In genomic region chr10:29698766-29699490, GRCh38 we compare ENCODE assay signal across 16 cellular contexts.
DNase-seq lines count a peak whose midpoint lies in the region; ATAC-seq and TF ChIP-seq lines count a peak whose summit lies in the region.
"Had no signal": no experiment of that assay in that cellular context is flagged by ENCODE, and none has a peak within 500 bp of the region (broad histone marks: within the 10 kb centered on the region; RNA-seq: fewer than 3 reads in every experiment).

No MANE protein-coding gene starts in this region.

- POLR2A ChIA-PET in activated CD4-positive, alpha-beta T cell treated with anti-CD3 and anti-CD28 coated beads for 36 hours (lab: Charles Lee): no interaction called here

- H3K27ac Mint-ChIP-seq in glutamatergic neuron (ENCODE audit: unreplicated experiment) (peak overlapping the region; percentile 86), progenitor cell of endocrine pancreas (peak overlapping the region; percentile 16)
- no peak overlapping the region for H3K27ac Mint-ChIP-seq in activated CD4-positive, alpha-beta T cell treated with anti-CD3 and anti-CD28 coated beads for 36 hours
- H3K27ac Mint-ChIP-seq in effector memory CD8-positive, alpha-beta T cell: no peak overlapping the region
- H3K27ac Mint-ChIP-seq: CD4-positive, alpha-beta T cell had no signal

- intact Hi-C loops in activated CD4-positive, alpha-beta T cell treated with anti-CD3 and anti-CD28 coated beads for 36 hours (cut with DNase I, micrococcal nuclease): no loop called here

- H3K4me3 Mint-ChIP-seq in glutamatergic neuron (ENCODE audit: unreplicated experiment): no peak overlapping the region
- no peak overlapping the region for H3K4me3 Mint-ChIP-seq in progenitor cell of endocrine pancreas (ENCODE audit: low read depth)
- H3K4me3 Mint-ChIP-seq in activated CD4-positive, alpha-beta T cell treated with anti-CD3 and anti-CD28 coated beads for 36 hours: no peak overlapping the region
- H3K4me3 Mint-ChIP-seq in effector memory CD8-positive, alpha-beta T cell: no peak overlapping the region
- H3K4me3 Mint-ChIP-seq: CD4-positive, alpha-beta T cell had no signal

- CTCF ChIA-PET in activated CD4-positive, alpha-beta T cell treated with anti-CD3 and anti-CD28 coated beads for 36 hours (lab: Charles Lee): interaction anchor here (1.2 kb wide), 1 partner anchor 10 kb away, joined by 4 read pairs; no protein-coding TSS in a partner anchor

- DNase-seq in DMS 273 (lab: John Stamatoyannopoulos, UW; ENCODE audit: unreplicated experiment) (peak; percentile 8), DMS 273 treated with DMSO at 0.1 percent for 48 hours (lab: John Stamatoyannopoulos, UW) (no peak), glutamatergic neuron (no peak), progenitor cell of endocrine pancreas (ENCODE audit: low spot score, unreplicated experiment) (no peak), HPDE6-E6E7 (ENCODE audit: extremely low spot score) (no peak)
- DNase-seq in activated CD4-positive, alpha-beta T cell treated with anti-CD3 and anti-CD28 coated beads for 36 hours: no peak
- no peak for DNase-seq in effector memory CD8-positive, alpha-beta T cell
- DNase-seq: BE2C; Calu3; CD4-positive, alpha-beta T cell; DMS79; H7; NCI-H1048; NCI-H1436 treated with DMSO at 0.1 percent for 48 hours; NCI-H2029 treated with DMSO at 0.1 percent for 48 hours had no signal

- H3K36me3 Mint-ChIP-seq in glutamatergic neuron (ENCODE audit: unreplicated experiment) (no peaks in the 10 kb centered on the region), progenitor cell of endocrine pancreas (ENCODE audit: insufficient read depth) (peaks cover 10% of the 10 kb centered on the region)
- H3K36me3 Mint-ChIP-seq in activated CD4-positive, alpha-beta T cell treated with anti-CD3 and anti-CD28 coated beads for 36 hours (ENCODE audit: low read depth): peaks cover 4% of the 10 kb centered on the region
- H3K36me3 Mint-ChIP-seq in effector memory CD8-positive, alpha-beta T cell (ENCODE audit: insufficient read depth): peaks cover 3% of the 10 kb centered on the region

- peaks cover 38% of the 10 kb centered on the region for H3K4me1 Mint-ChIP-seq in glutamatergic neuron (ENCODE audit: low read depth, unreplicated experiment)
- H3K4me1 Mint-ChIP-seq in progenitor cell of endocrine pancreas (ENCODE audit: low read depth): peaks cover 1% of the 10 kb centered on the region
- peaks cover 31% of the 10 kb centered on the region for H3K4me1 Mint-ChIP-seq in activated CD4-positive, alpha-beta T cell treated with anti-CD3 and anti-CD28 coated beads for 36 hours
- H3K4me1 Mint-ChIP-seq in effector memory CD8-positive, alpha-beta T cell (ENCODE audit: low read depth in 2 of 2): peaks cover 12 to 21% of the 10 kb centered on the region in 2 donors

- TF ChIP-seq CTCF in glutamatergic neuron (IDR thresholded peaks at IDR 0.05; ENCODE audit: partially characterized antibody, unreplicated experiment) (no peak), progenitor cell of endocrine pancreas (IDR thresholded peaks at IDR 0.05; ENCODE audit: unreplicated experiment) (no peak)

- peaks cover 12% of the 10 kb centered on the region for H3K9me3 Mint-ChIP-seq in glutamatergic neuron (ENCODE audit: unreplicated experiment)
- H3K9me3 Mint-ChIP-seq in progenitor cell of endocrine pancreas (ENCODE audit: low read depth): no peaks in the 10 kb centered on the region
- H3K9me3 Mint-ChIP-seq in activated CD4-positive, alpha-beta T cell treated with anti-CD3 and anti-CD28 coated beads for 36 hours (ENCODE audit: low read depth): no peaks in the 10 kb centered on the region
- H3K9me3 Mint-ChIP-seq in effector memory CD8-positive, alpha-beta T cell: no peaks in the 10 kb centered on the region
- H3K9me3 Mint-ChIP-seq: CD4-positive, alpha-beta T cell had no signal

- no peak for ATAC-seq in GM18873 (IDR thresholded peaks at IDR 0.05; ENCODE audit: low FRiP score, unreplicated experiment)
- no peak for ATAC-seq in activated CD4-positive, alpha-beta T cell treated with anti-CD3 and anti-CD28 coated beads for 36 hours
- ATAC-seq in effector memory CD8-positive, alpha-beta T cell (replicated peaks): no peak

- peaks cover 15% of the 10 kb centered on the region for H3K27me3 Mint-ChIP-seq in glutamatergic neuron (ENCODE audit: unreplicated experiment)
- H3K27me3 Mint-ChIP-seq in progenitor cell of endocrine pancreas: no peaks in the 10 kb centered on the region
- H3K27me3 Mint-ChIP-seq in activated CD4-positive, alpha-beta T cell treated with anti-CD3 and anti-CD28 coated beads for 36 hours: no peaks in the 10 kb centered on the region
- H3K27me3 Mint-ChIP-seq in effector memory CD8-positive, alpha-beta T cell: no peaks in the 10 kb centered on the region
- H3K27me3 Mint-ChIP-seq: CD4-positive, alpha-beta T cell had no signal

Comparison
In these comparisons a context has a peak if more than half of its experiments do, and no peak if none do; other contexts are left out.
1. H3K27ac Mint-ChIP-seq: peak in glutamatergic neuron (single experiment) and progenitor cell of endocrine pancreas (single experiment); none in activated CD4-positive, alpha-beta T cell treated with anti-CD3 and anti-CD28 coated beads for 36 hours (single experiment) and effector memory CD8-positive, alpha-beta T cell (0 of 2).